ENCODE assay signal across 8 cellular contexts in genomic region chr11:69888671-69889076, GRCh38.
DNase-seq lines count a peak whose midpoint lies in the region; ATAC-seq, FAIRE-seq and TF ChIP-seq lines count a peak whose summit lies in the region.

No MANE protein-coding gene starts in this region.

- TF ChIP-seq CTCF in H1 (IDR thresholded peaks at IDR 0.05; ENCODE audit: control extremely low read depth in 1 of 3, insufficient read depth in 1 of 3, low read depth in 1 of 3, low read length in 3 of 3) (peak; percentile 93 to 100 (median 97)), mucosa of descending colon (IDR thresholded peaks at IDR 0.05) (peak; percentile 82)

- intact Hi-C loops in mucosa of descending colon (cut with DNase I, micrococcal nuclease), result loop anchor here in 1 of 2 donors (5.0 kb wide), 1 partner anchor 201 kb away; no protein-coding TSS in a partner anchor

- no peaks in the 10 kb centered on the region for H3K23me2 ChIP-seq in H1 (ENCODE audit: low read depth, low read length)

- 7% methylated on average over 7 of the region's 7 CpGs; no CpG with 5 or more reads in 1 of the 2 experiments for WGBS in H1 (ENCODE audit: extremely low coverage in 1 of 2, insufficient coverage in 1 of 2, insufficient read length in 1 of 2, insufficient replicate concordance in 2 of 2, low coverage in 1 of 2, low lambda C conversion rate in 2 of 2, missing lambda C conversion rate in 1 of 2), 2 experiments

- no peak overlapping the region for H3K9ac ChIP-seq in H1 (replicated peaks in 1 of 4; ENCODE audit: extremely low read depth in 1 of 4, low read depth in 3 of 4, low read length in 3 of 4)

- ATAC-seq in mucosa of descending colon, result peak; percentile 59
- ATAC-seq in GM18909 (IDR thresholded peaks at IDR 0.05; ENCODE audit: poor library complexity, unreplicated experiment), result no peak

- H3K4me3 ChIP-seq in H1 (ENCODE audit: extremely low read depth in 1 of 4, insufficient read depth in 2 of 4, low read depth in 3 of 4, low read length in 4 of 4) (no peak overlapping the region), mucosa of descending colon (no peak overlapping the region)

- no peak overlapping the region for H2BK120ac ChIP-seq in H1 (replicated peaks; ENCODE audit: low read depth, low read length)

- DNase-seq in AML-193 (lab: John Stamatoyannopoulos, UW), result peak; percentile 2 to 12
- DNase-seq in H4 (ENCODE audit: low spot score), result peak; percentile 55
- DNase-seq in NCI-H69 (lab: John Stamatoyannopoulos, UW), result peak; percentile 85
- DNase-seq in activated CD8-positive, alpha-beta memory T cell treated with anti-CD3 and anti-CD28 coated beads for 1 hour (ENCODE audit: extremely low read depth in 1 of 2, low read depth in 1 of 2), result peak; percentile 8 to 47
- DNase-seq in H1 (ENCODE audit: low read depth in 1 of 2, low spot score in 2 of 2), result peak; percentile 75 to 96
- peak; percentile 60 to 88 (median 85) for DNase-seq in mucosa of descending colon
- DNase-seq in stimulated activated CD8-positive, alpha-beta memory T cell treated with anti-CD3 and anti-CD28 coated beads, Interleukin-7, amount 100 ng/mL, for 4 hours (ENCODE audit: low read depth in 2 of 2), result peak; percentile 24 to 25

- no peaks in the 10 kb centered on the region for H3K36me3 ChIP-seq in H1 (ENCODE audit: control insufficient read depth in 2 of 4, insufficient read depth in 4 of 4, low read length in 3 of 4)
- no peaks in the 10 kb centered on the region for H3K36me3 ChIP-seq in mucosa of descending colon (ENCODE audit: low read depth)

- 0 out of 4 replicates have a peak overlapping the region, but pooled peaks of 1 of the 2 experiments have one; percentile 18 for H3K4me2 ChIP-seq in H1 (ENCODE audit: insufficient read depth in 1 of 2, low read depth in 2 of 2, low read length in 2 of 2)

- H3K4ac ChIP-seq in H1 (replicated peaks; ENCODE audit: insufficient read length, low read depth, low read length), result no peak overlapping the region

- TF ChIP-seq EP300 in H1 (IDR thresholded peaks at IDR 0.05; ENCODE audit: borderline replicate concordance in 1 of 2, low read depth in 2 of 2, low read length in 2 of 2), result no peak

- H4K91ac ChIP-seq in H1 (replicated peaks; ENCODE audit: insufficient read length, low read length), result no peak overlapping the region

- H4K8ac ChIP-seq in H1 (ENCODE audit: extremely low read depth, insufficient read depth, low read length), result no peak overlapping the region

- no peaks in the 10 kb centered on the region for H3K79me2 ChIP-seq in H1 (ENCODE audit: control insufficient read depth in 1 of 2, insufficient read depth in 2 of 2, low read length in 2 of 2)

- no peak overlapping the region for H2BK20ac ChIP-seq in H1 (ENCODE audit: low read length)

- peaks cover 0 to 4% of the 10 kb centered on the region in 2 experiments for H4K20me1 ChIP-seq in H1 (replicated peaks in 1 of 2; ENCODE audit: control insufficient read depth in 1 of 2, insufficient read depth in 2 of 2, low read length in 2 of 2)

- no peak overlapping the region for H3K27ac ChIP-seq in H1 (ENCODE audit: low read depth, low read length)

- TF ChIP-seq POLR2A in H1 (IDR thresholded peaks at IDR 0.05; ENCODE audit: control extremely low read depth in 1 of 2, low read depth in 2 of 2, low read length in 2 of 2), result no peak

- no peak overlapping the region for H3K18ac ChIP-seq in H1 (ENCODE audit: extremely low read depth, low read length)

- H3K9me3 ChIP-seq in H1 (ENCODE audit: insufficient read depth in 2 of 2, low read depth in 1 of 2, low read length in 1 of 2) (no peaks in the 10 kb centered on the region), mucosa of descending colon (no peaks in the 10 kb centered on the region)

- CTCF ChIA-PET in H1 (lab: Charles Lee; ENCODE audit: partially characterized antibody), result interaction anchor here (0.6 to 14.4 kb wide), 32 partner anchors 9 to 308 kb away, joined by 3 to 173 read pairs (median 4); no protein-coding TSS in a partner anchor

- H2BK15ac ChIP-seq in H1 (ENCODE audit: low read length), result no peak overlapping the region

- no peak overlapping the region for H2AK5ac ChIP-seq in H1 (ENCODE audit: low read depth, low read length)

- H2BK5ac ChIP-seq in H1 (ENCODE audit: low read depth, low read length), result no peak overlapping the region; the same call in 1 of the 2 replicates

- no peaks in the 10 kb centered on the region for H3K79me1 ChIP-seq in H1 (ENCODE audit: low read depth, low read length)

- TF ChIP-seq RAD21 in H1 (IDR thresholded peaks at IDR 0.05 in 1 of 2, conservative IDR thresholded peaks at IDR 0.05 in 1 of 2; ENCODE audit: low read depth in 2 of 2, low read length in 2 of 2), result peak; percentile 76 to 84

- FAIRE-seq in H1 (lab: Jason Lieb, UNC), result peak; percentile 98

- H4K5ac ChIP-seq in H1 (ENCODE audit: insufficient read length, low read depth, low read length), result no peak overlapping the region

- H3K56ac ChIP-seq in H1 (replicated peaks; ENCODE audit: insufficient read length, low read depth, low read length), result no peak overlapping the region

- no peak overlapping the region for H3K23ac ChIP-seq in H1 (ENCODE audit: insufficient read length)

- H3K4me1 ChIP-seq in H1 (replicated peaks in 1 of 4; ENCODE audit: control insufficient read depth in 3 of 4, insufficient read depth in 4 of 4, low read length in 3 of 4) (peaks cover 8 to 24% (median 10%) of the 10 kb centered on the region in 4 experiments), mucosa of descending colon (ENCODE audit: low read depth) (peaks cover 39% of the 10 kb centered on the region)

- no peak overlapping the region for H3K14ac ChIP-seq in H1 (ENCODE audit: insufficient read length)

- H3K27me3 ChIP-seq in H1 (replicated peaks in 1 of 4; ENCODE audit: control insufficient read depth in 3 of 4, extremely low read depth in 1 of 4, insufficient read depth in 3 of 4, low read length in 3 of 4), result peaks cover 0 to 28% (median 12%) of the 10 kb centered on the region in 4 experiments; a peak in 5 of 7 replicates

- no peak overlapping the region for H2BK12ac ChIP-seq in H1 (ENCODE audit: low read depth, low read length)

- H2AFZ ChIP-seq in H1 (ENCODE audit: low read length), result no peak overlapping the region

- POLR2A ChIA-PET in H1 (lab: Charles Lee; ENCODE audit: partially characterized antibody), result interaction anchor here (0.9 to 1.4 kb wide), 5 partner anchors 21 to 185 kb away, joined by 3 to 4 read pairs (median 3); no protein-coding TSS in a partner anchor

TF ChIP-seq in H1, 55 proteins besides CTCF, POLR2A, EP300 and RAD21:
- no peak for TF ChIP-seq SIX5 (IDR thresholded peaks at IDR 0.05; ENCODE audit: low read depth, low read length)
- peak; percentile 23 for TF ChIP-seq EZH2 (IDR thresholded peaks at IDR 0.05; ENCODE audit: low read depth, low read length, severe bottlenecking)
- TF ChIP-seq RNF2 (IDR thresholded peaks at IDR 0.05; ENCODE audit: borderline replicate concordance, low read depth, low read length, missing control alignments, poor library complexity, severe bottlenecking), result no peak
- TF ChIP-seq RFX5 (IDR thresholded peaks at IDR 0.05; ENCODE audit: borderline replicate concordance, low read depth, low read length), result no peak
- peak; percentile 32; the same call in 1 of the 2 replicates for TF ChIP-seq MAX (IDR thresholded peaks at IDR 0.05)
- no peak for TF ChIP-seq PHF8 (conservative IDR thresholded peaks at IDR 0.05; ENCODE audit: low read depth, low read length)
- no peak for TF ChIP-seq SP2 (IDR thresholded peaks at IDR 0.05; ENCODE audit: low read length)
- TF ChIP-seq YY1 (IDR thresholded peaks at IDR 0.05; ENCODE audit: low read depth, low read length), result peak; percentile 63; the same call in 1 of the 2 replicates
- no peak for TF ChIP-seq CTBP2 (IDR thresholded peaks at IDR 0.05; ENCODE audit: borderline replicate concordance, insufficient read depth, insufficient read length, low read length)

Comparison
In these comparisons a context has a peak if more than half of its experiments do, and no peak if none do; other contexts are left out.
1. DNase-seq: peak in every context shown above with its lines; median percentile 86 in H1; 85 in NCI-H69; 85 in mucosa of descending colon; 55 in H4; 28 in activated CD8-positive, alpha-beta memory T cell treated with anti-CD3 and anti-CD28 coated beads for 1 hour; 24 in stimulated activated CD8-positive, alpha-beta memory T cell treated with anti-CD3 and anti-CD28 coated beads, Interleukin-7, amount 100 ng/mL, for 4 hours; 7 in AML-193.